12 cellular contexts compared by ENCODE assay signal in the genomic region with DNA sequence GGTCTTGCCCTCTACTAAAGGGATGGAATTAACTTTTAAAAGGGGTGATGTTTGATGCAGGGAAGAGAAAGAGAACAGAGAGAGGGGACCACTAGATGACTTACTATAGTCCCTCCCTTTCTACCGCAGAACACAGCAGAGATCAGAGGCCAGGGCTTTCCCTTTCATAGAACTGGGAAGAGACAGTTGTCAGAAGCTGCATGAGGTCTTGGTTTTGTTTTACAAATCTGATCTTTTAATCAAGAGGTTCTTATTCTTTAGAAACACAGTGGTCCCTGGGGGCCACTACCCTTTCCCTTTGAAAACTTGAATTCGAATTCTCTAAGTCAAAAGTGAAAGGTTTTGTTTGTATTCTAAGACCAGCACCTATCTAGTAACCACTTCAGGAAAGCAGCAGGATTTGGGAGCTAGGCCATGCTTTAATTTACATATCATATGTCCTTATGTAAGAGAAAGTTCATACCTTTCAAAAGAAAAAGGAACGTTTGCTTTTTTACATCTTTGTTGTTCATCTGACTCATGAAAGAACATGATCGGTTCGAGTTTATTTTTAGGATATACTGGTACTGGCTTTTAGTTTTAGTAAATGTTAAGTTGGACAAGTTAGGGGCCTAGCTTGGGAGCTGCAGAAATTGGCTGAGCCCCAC. TPM values are rescaled to one million over a fixed set of nuclear protein-coding genes. Genes with fewer than 3 reads are reported as not detected.
DNase-seq lines count a peak whose midpoint lies in the region; ATAC-seq and TF ChIP-seq lines count a peak whose summit lies in the region.
"Had no signal": no experiment of that assay in that cellular context is flagged by ENCODE, and none has a peak within 500 bp of the region (broad histone marks: within the 10 kb centered on the region; RNA-seq: fewer than 3 reads in every experiment).

No MANE protein-coding gene starts in this region.

- H3K4me1 Mint-ChIP-seq in mesothelial cell of epicardium: peaks cover 53% of the 10 kb centered on the region

- H3K4me1 ChIP-seq in heart right ventricle (peaks cover 7 to 69% (median 60%) of the 10 kb centered on the region in 9 donors), right cardiac atrium (ENCODE audit: control insufficient read depth, insufficient read depth, low read length) (peaks cover 7% of the 10 kb centered on the region), transverse colon (peaks cover 15 to 79% (median 60%) of the 10 kb centered on the region in 4 donors)

- no peak for TF ChIP-seq POLR2A in transverse colon (IDR thresholded peaks at IDR 0.05)

- no peak for TF ChIP-seq CTCF in heart right ventricle (IDR thresholded peaks at IDR 0.05)
- no peak for TF ChIP-seq CTCF in mesothelial cell of epicardium (IDR thresholded peaks at IDR 0.05; ENCODE audit: unreplicated experiment)
- no peak for TF ChIP-seq CTCF in transverse colon (IDR thresholded peaks at IDR 0.05)

- H3K9me3 ChIP-seq in heart right ventricle (no peaks in the 10 kb centered on the region), right cardiac atrium (ENCODE audit: control insufficient read depth, low read length) (no peaks in the 10 kb centered on the region), transverse colon (no peaks in the 10 kb centered on the region)
- H3K9me3 ChIP-seq: left lung had no signal

- no peaks in the 10 kb centered on the region for H3K9me3 Mint-ChIP-seq in mesothelial cell of epicardium

- peak overlapping the region in 6 of 10 donors; percentile 11 to 81 (median 36) for H3K27ac ChIP-seq in heart right ventricle
- H3K27ac ChIP-seq in right cardiac atrium (ENCODE audit: low read length): no peak overlapping the region
- peak overlapping the region; percentile 44 for H3K27ac ChIP-seq in angular gyrus (ENCODE audit: low read depth, low read length)
- H3K27ac ChIP-seq in transverse colon: peak overlapping the region; percentile 64 to 95 (median 68)
- H3K27ac ChIP-seq: left lung had no signal

- 33 to 46% methylated on average over 5 of the region's 5 CpGs for WGBS in heart right ventricle, 2 donors
- 33% methylated on average over 5 of the region's 5 CpGs for WGBS in right cardiac atrium
- 18 to 25% methylated on average over 4 to 5 of the region's 5 CpGs for WGBS in transverse colon (ENCODE audit: low coverage in 1 of 2), 2 donors

- peaks cover 14% of the 10 kb centered on the region for H3K27me3 Mint-ChIP-seq in mesothelial cell of epicardium (ENCODE audit: low read depth)

- H3K4me3 Mint-ChIP-seq in mesothelial cell of epicardium: no peak overlapping the region

- peaks cover 0 to 19% (median 0%) of the 10 kb centered on the region in 9 donors for H3K36me3 ChIP-seq in heart right ventricle
- H3K36me3 ChIP-seq in transverse colon: no peaks in the 10 kb centered on the region
- H3K36me3 ChIP-seq: left lung had no signal

- no peaks in the 10 kb centered on the region for H3K36me3 Mint-ChIP-seq in mesothelial cell of epicardium

- TF ChIP-seq EP300 in transverse colon (IDR thresholded peaks at IDR 0.05; ENCODE audit: low read depth): no peak

- in situ Hi-C loops in transverse colon (cut with MboI; ENCODE audit: low pct_ligation_motif_present in 1 of 4, low pct_unique_long_range_greater_than_20kb in 1 of 4, low sequenced_read_pairs in 3 of 4): loop anchor here in 2 of 4 donors (5.0 to 25.0 kb wide), 2 partner anchors 471 to 476 kb away; no protein-coding TSS in a partner anchor

- H3K4me3 ChIP-seq in heart right ventricle (no peak overlapping the region), right cardiac atrium (ENCODE audit: low read length) (no peak overlapping the region), transverse colon (no peak overlapping the region)
- H3K4me3 ChIP-seq: left lung had no signal

- intact Hi-C loops in heart right ventricle (cut with DNase I): loop anchor here in 4 of 10 donors (5.0 to 10.0 kb wide), 4 partner anchors 633 to 1023 kb away; a partner anchor contains a TSS
- intact Hi-C loops in right cardiac atrium (cut with DNase I): loop anchor here in 2 of 4 donors (10.0 kb wide), 2 partner anchors 293 to 313 kb away; no protein-coding TSS in a partner anchor
- intact Hi-C loops in transverse colon (cut with DNase I; ENCODE audit: low total_unique reads): no loop called here

- H3K27me3 ChIP-seq in heart right ventricle (no peaks in the 10 kb centered on the region), right cardiac atrium (ENCODE audit: control insufficient read depth, insufficient read depth) (no peaks in the 10 kb centered on the region), transverse colon (no peaks in the 10 kb centered on the region)
- H3K27me3 ChIP-seq: left lung had no signal

- H3K27ac Mint-ChIP-seq in mesothelial cell of epicardium: peak overlapping the region; percentile 61

- DNase-seq in heart right ventricle (no peak), right cardiac atrium (no peak), mesothelial cell of epicardium (ENCODE audit: low spot score in 2 of 2, unreplicated experiment in 2 of 2) (no peak), transverse colon (no peak), NCI-H128 (lab: John Stamatoyannopoulos, UW; ENCODE audit: unreplicated experiment) (no peak)
- DNase-seq: amygdala; left lung; NK-92 treated with Interleukin-12 subunit alpha and Interleukin-12 subunit beta, amount 100 ng/mL, for 24 hours; stimulated activated CD4-positive, alpha-beta T cell treated with anti-CD3 and anti-CD28 coated beads, Interleukin-12 subunit alpha, Interleukin-12 subunit beta, amount 100 ng/mL, for 4 hours had no signal

- ATAC-seq in heart right ventricle (no peak), right cardiac atrium (no peak), HG03097 (IDR thresholded peaks at IDR 0.05; ENCODE audit: low FRiP score, unreplicated experiment) (no peak), GM18519 (IDR thresholded peaks at IDR 0.05; ENCODE audit: low FRiP score, unreplicated experiment) (no peak)
- ATAC-seq: left lung had no signal

RNA-seq across cellular contexts. Expression of a gene that starts 6.3 kb away (rescaled TPM):
- total RNA-seq in heart right ventricle: 1 to 10 TPM; 4.8 to 8.4 (median 7.0) TPM
- 1 to 10 TPM; 1.5 to 4.4 TPM for polyA plus RNA-seq in heart right ventricle
- total RNA-seq in right cardiac atrium: 1 to 10 TPM; 6.5 to 8.3 (median 8.0) TPM
- 4.7 TPM for polyA plus RNA-seq in right cardiac atrium
- total RNA-seq in mesothelial cell of epicardium: 14.1 to 14.8 TPM (median 14.3 TPM) in 3 replicates
- total RNA-seq in transverse colon: 10 to 100 TPM; 15.5 to 44.4 (median 28.0) TPM

RNA-seq across cellular contexts. Expression of a gene that starts 41.0 kb away (rescaled TPM):
- total RNA-seq in heart right ventricle (1 to 10 TPM in 5 of 10 donors, under 1 TPM in 5; 0.34 to 2.5 (median 1.2) TPM), right cardiac atrium (1 to 10 TPM; 1.7 to 3.6 (median 2.6) TPM), mesothelial cell of epicardium (54.4 to 58.3 TPM (median 56.2 TPM) in 3 replicates), transverse colon (1 to 10 TPM in 2 of 4 donors, under 1 TPM in 1, not detected in 1; 0.80 to 3.5 (median 3.5) TPM)
- polyA plus RNA-seq in heart right ventricle (1 to 10 TPM; 1.6 to 2.4 TPM), right cardiac atrium (1.7 TPM)

Comparison
In these comparisons a context has a peak if more than half of its experiments do, and no peak if none do; other contexts are left out.
1. RNA of a gene that starts 41.0 kb away (total RNA-seq): 54.4 to 58.3 TPM in mesothelial cell of epicardium; 0.80 to 3.5 TPM in transverse colon, 1.7 to 3.6 TPM in right cardiac atrium and 0.34 to 2.5 TPM in heart right ventricle; every median in the first group is over 10 times any median in the second.